ENCODE assay signal across 19 cellular contexts in genomic region chr12:18752947-18753346, GRCh38. TPM values are rescaled to one million over a fixed set of nuclear protein-coding genes. Genes with fewer than 3 reads are reported as not detected.
A peak's percentile ranks its signal among the peaks of the same experiment; 100 is the strongest.
DNase-seq lines count a peak whose midpoint lies in the region; ATAC-seq and TF ChIP-seq lines count a peak whose summit lies in the region.
"Had no signal": no experiment of that assay in that cellular context is flagged by ENCODE, and none has a peak within 500 bp of the region (broad histone marks: within the 10 kb centered on the region; RNA-seq: fewer than 3 reads in every experiment).

No MANE protein-coding gene starts in this region.

- peak; percentile 65 for DNase-seq in ELF-1 (ENCODE audit: low read depth, low spot score)
- peak; percentile 99 for DNase-seq in NT2/D1 (ENCODE audit: low read depth, low spot score)
- DNase-seq in osteoblast (ENCODE audit: insufficient read length, low spot score, missing footprints) = no peak
- no peak for DNase-seq in activated CD4-positive, alpha-beta T cell treated with anti-CD3 and anti-CD28 coated beads for 1 hour
- DNase-seq in GOT3 (lab: John Stamatoyannopoulos, UW) = no peak
- no peak for DNase-seq in stimulated activated CD4-positive, alpha-beta T cell treated with anti-CD3 and anti-CD28 coated beads, Interleukin-2, amount 100 ng/mL, for 24 hours
- no peak for DNase-seq in HuH-7 (ENCODE audit: low spot score)
- DNase-seq: activated CD4-positive, alpha-beta T cell treated with anti-CD3 and anti-CD28 coated beads, Interleukin-2, amount 10 ng/mL, durations not matched to agents 7 days and 5 days; activated T-cell treated with anti-CD3 and anti-CD28 coated beads, Interleukin-2, amount 50 U/mL, for 1 hour; effector CD8-positive, alpha-beta T cell; lower lobe of right lung; MM.1S; natural killer cell; NCI-H1694 treated with DMSO at 0.1 percent for 48 hours; NCI-H446 treated with DMSO at 0.1 percent for 48 hours had no signal

- TF ChIP-seq EP300 in gastroesophageal sphincter (IDR thresholded peaks at IDR 0.05) = no peak

- H4K20me1 ChIP-seq in osteoblast (ENCODE audit: insufficient read depth, low read length) = no peaks in the 10 kb centered on the region

- H3K4me1 ChIP-seq in NT2/D1 (ENCODE audit: insufficient read depth, insufficient read length) (peaks cover 11% of the 10 kb centered on the region), gastroesophageal sphincter (peaks cover 0 to 41% (median 10%) of the 10 kb centered on the region in 3 donors), osteoblast (ENCODE audit: insufficient read depth, low read length) (peaks cover 29% of the 10 kb centered on the region)
- H3K4me1 ChIP-seq: breast epithelium had no signal

- no peak overlapping the region for H2AFZ ChIP-seq in osteoblast (ENCODE audit: low read length)

- H3K36me3 ChIP-seq in NT2/D1 (ENCODE audit: insufficient read depth, insufficient read length, low read length) = no peaks in the 10 kb centered on the region
- no peaks in the 10 kb centered on the region for H3K36me3 ChIP-seq in gastroesophageal sphincter
- H3K36me3 ChIP-seq in osteoblast (ENCODE audit: insufficient read depth, low read length) = no peaks in the 10 kb centered on the region
- H3K36me3 ChIP-seq: breast epithelium, lower lobe of right lung had no signal

- H3K4me2 ChIP-seq in osteoblast (ENCODE audit: insufficient read depth, low read length) = peak overlapping the region; percentile 42

- TF ChIP-seq CTCF in gastroesophageal sphincter (IDR thresholded peaks at IDR 0.05) = no peak
- TF ChIP-seq CTCF in osteoblast (IDR thresholded peaks at IDR 0.05; ENCODE audit: extremely low read depth, low read depth, low read length) = no peak

- TF ChIP-seq POLR2A in gastroesophageal sphincter (IDR thresholded peaks at IDR 0.05) = no peak

- H3K9me3 ChIP-seq in NT2/D1 (ENCODE audit: insufficient read depth, low read length) (no peaks in the 10 kb centered on the region), gastroesophageal sphincter (no peaks in the 10 kb centered on the region), osteoblast (ENCODE audit: low read depth, low read length) (no peaks in the 10 kb centered on the region)
- H3K9me3 ChIP-seq: breast epithelium, lower lobe of right lung had no signal

- H3K27ac ChIP-seq in gastroesophageal sphincter (peak overlapping the region in 3 of 4 donors; percentile 45 to 70 (median 57)), osteoblast (ENCODE audit: low read depth, low read length) (peak overlapping the region; percentile 54)
- H3K27ac ChIP-seq: breast epithelium, lower lobe of right lung had no signal

- H3K27me3 ChIP-seq in NT2/D1 (ENCODE audit: insufficient read depth, insufficient read length) = no peaks in the 10 kb centered on the region
- H3K27me3 ChIP-seq in gastroesophageal sphincter = no peaks in the 10 kb centered on the region
- H3K27me3 ChIP-seq in osteoblast (ENCODE audit: insufficient read depth, low read length) = no peaks in the 10 kb centered on the region
- H3K27me3 ChIP-seq: breast epithelium had no signal

- H3K4me3 ChIP-seq in NT2/D1 (ENCODE audit: insufficient read length, low read depth) (no peak overlapping the region), gastroesophageal sphincter (no peak overlapping the region), osteoblast (ENCODE audit: insufficient read depth, low read length) (no peak overlapping the region)
- H3K4me3 ChIP-seq: breast epithelium, lower lobe of right lung had no signal

- H3K9ac ChIP-seq in NT2/D1 (ENCODE audit: insufficient read length, low read depth) = no peak overlapping the region

- 67 to 73% methylated on average over 1 of the region's 1 CpG for WGBS in gastroesophageal sphincter (ENCODE audit: low coverage in 1 of 2), 2 donors

- H3K79me2 ChIP-seq in osteoblast (ENCODE audit: insufficient read depth, low read length) = no peaks in the 10 kb centered on the region

- no peak for ATAC-seq in gastroesophageal sphincter
- ATAC-seq: activated naive CD4-positive, alpha-beta T cell treated with anti-CD3 and anti-CD28 coated beads, Interleukin-2, amount 50 U/mL, for 72 hours; natural killer cell had no signal

RNA-seq across cellular contexts. Expression of gene CAPZA3, which starts 15.0 kb away (rescaled TPM):
- total RNA-seq in gastroesophageal sphincter (not detected), osteoblast (not detected in 2 replicates)
- total RNA-seq: activated CD4-positive, alpha-beta T cell treated with anti-CD3 and anti-CD28 coated beads, Interleukin-2, amount 10 ng/mL, durations not matched to agents 7 days and 5 days; activated naive CD4-positive, alpha-beta T cell treated with anti-CD3 and anti-CD28 coated beads, Interleukin-2, amount 50 U/mL, for 72 hours; lower lobe of right lung; natural killer cell; renal cortical epithelial cell had no signal

RNA-seq across cellular contexts. Expression of gene PLCZ1, which starts 15.1 kb away (rescaled TPM):
- total RNA-seq in gastroesophageal sphincter (under 1 TPM in 1 of 4 donors, not detected in 3; 0.93 TPM), osteoblast (not detected in 2 replicates)
- total RNA-seq: activated CD4-positive, alpha-beta T cell treated with anti-CD3 and anti-CD28 coated beads, Interleukin-2, amount 10 ng/mL, durations not matched to agents 7 days and 5 days; activated naive CD4-positive, alpha-beta T cell treated with anti-CD3 and anti-CD28 coated beads, Interleukin-2, amount 50 U/mL, for 72 hours; breast epithelium; lower lobe of right lung; natural killer cell; renal cortical epithelial cell had no signal

Comparison
In these comparisons a context has a peak if more than half of its experiments do, and no peak if none do; other contexts are left out.
1. DNase-seq: peak in ELF-1 (single experiment) and NT2/D1 (single experiment); none in osteoblast (single experiment), activated CD4-positive, alpha-beta T cell treated with anti-CD3 and anti-CD28 coated beads for 1 hour (single experiment), GOT3 (single experiment), stimulated activated CD4-positive, alpha-beta T cell treated with anti-CD3 and anti-CD28 coated beads, Interleukin-2, amount 100 ng/mL, for 24 hours (0 of 2) and HuH-7 (single experiment).